ENCODE assay signal across 8 cellular contexts in the genomic region with DNA sequence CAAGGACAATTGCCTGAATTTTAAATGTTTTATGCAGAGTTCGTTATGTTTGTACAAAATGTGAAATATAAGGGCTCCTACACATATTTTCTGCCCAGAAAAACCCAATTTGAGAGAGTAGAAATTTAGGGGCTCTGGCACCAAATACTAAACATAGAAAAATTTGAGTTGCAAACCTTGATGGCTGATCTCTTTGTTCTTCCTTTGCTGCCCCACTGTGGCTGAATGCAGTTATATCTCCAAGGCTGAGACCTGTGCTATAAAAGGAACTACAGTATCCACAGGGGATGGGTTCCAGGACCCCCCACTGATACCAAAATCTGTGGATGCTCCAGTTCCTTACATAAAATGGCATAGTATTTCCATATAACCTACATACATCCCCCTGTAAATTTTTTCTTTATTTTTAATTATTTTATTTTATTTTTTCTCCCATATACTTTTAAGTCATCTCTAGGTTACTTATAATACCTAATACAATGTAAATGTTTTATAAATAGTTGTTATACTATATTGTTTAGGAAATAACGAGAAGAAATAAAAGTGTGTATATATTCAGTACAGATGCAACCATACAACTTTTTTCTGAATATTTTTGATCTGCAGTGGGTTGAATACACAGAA. TPM values are rescaled to one million over a fixed set of nuclear protein-coding genes. Genes with fewer than 3 reads are reported as not detected.
DNase-seq lines count a peak whose midpoint lies in the region; ATAC-seq and TF ChIP-seq lines count a peak whose summit lies in the region.

No MANE protein-coding gene starts in this region.

- H3K4me3 Mint-ChIP-seq in natural killer cell (no peak overlapping the region), nephron (no peak overlapping the region)
- H3K4me3 Mint-ChIP-seq in natural killer cell treated with Interleukin-12 subunit alpha and Interleukin-12 subunit beta and Interleukin-15 and Interleukin-18, amount 100 ng/mL, for 72 hours, result no peak overlapping the region

- H3K4me3 ChIP-seq in WI38 (ENCODE audit: low read depth, low read length), result no peak overlapping the region
- no peak overlapping the region for H3K4me3 ChIP-seq in esophagus muscularis mucosa

- H3K27ac ChIP-seq in esophagus muscularis mucosa (replicated peaks in 1 of 4), result no peak overlapping the region

- WGBS in esophagus muscularis mucosa, result 42% methylated on average over 2 of the region's 2 CpGs

- no peaks in the 10 kb centered on the region for H3K9me3 ChIP-seq in esophagus muscularis mucosa

- no peak for DNase-seq in natural killer cell
- DNase-seq in natural killer cell treated with Interleukin-12 subunit alpha and Interleukin-12 subunit beta and Interleukin-15 and Interleukin-18, amount 100 ng/mL, for 72 hours (ENCODE audit: low spot score), result no peak
- DNase-seq in NCI-H146 treated with DMSO at 0.1 percent for 48 hours (lab: John Stamatoyannopoulos, UW; ENCODE audit: unreplicated experiment), result peak; percentile 42
- DNase-seq in esophagus muscularis mucosa (ENCODE audit: extremely low spot score), result no peak

- no peaks in the 10 kb centered on the region for H3K4me1 ChIP-seq in esophagus muscularis mucosa

- no peak for TF ChIP-seq EP300 in esophagus muscularis mucosa (IDR thresholded peaks at IDR 0.05)

- no peaks in the 10 kb centered on the region for H3K27me3 ChIP-seq in esophagus muscularis mucosa

- intact Hi-C loops in natural killer cell (cut with micrococcal nuclease) (loop anchor here (1.0 kb wide), 2 partner anchors 321 to 496 kb away; no protein-coding TSS in a partner anchor), esophagus muscularis mucosa (cut with DNase I) (loop anchor here (5.0 kb wide), 2 partner anchors 162 to 322 kb away; no protein-coding TSS in a partner anchor)

- H3K27ac Mint-ChIP-seq in natural killer cell, result no peak overlapping the region
- H3K27ac Mint-ChIP-seq in natural killer cell treated with Interleukin-12 subunit alpha and Interleukin-12 subunit beta and Interleukin-15 and Interleukin-18, amount 100 ng/mL, for 72 hours, result no peak overlapping the region
- no peak overlapping the region for H3K27ac Mint-ChIP-seq in nephron

- peak in 2 of 3 donors; percentile 47 to 64 for ATAC-seq in natural killer cell
- ATAC-seq in natural killer cell treated with Interleukin-12 subunit alpha and Interleukin-12 subunit beta and Interleukin-15 and Interleukin-18, amount 100 ng/mL, for 72 hours, result no peak
- ATAC-seq in HG03342 (IDR thresholded peaks at IDR 0.05; ENCODE audit: unreplicated experiment), result no peak
- no peak for ATAC-seq in GM18861 (IDR thresholded peaks at IDR 0.05; ENCODE audit: unreplicated experiment)

- TF ChIP-seq CTCF in natural killer cell (IDR thresholded peaks at IDR 0.05) (peak; percentile 30), WI38 (IDR thresholded peaks at IDR 0.05; ENCODE audit: low read depth, low read length) (peak; percentile 59), esophagus muscularis mucosa (IDR thresholded peaks at IDR 0.05) (peak; percentile 40 to 56 (median 56)), nephron (IDR thresholded peaks at IDR 0.05; ENCODE audit: unreplicated experiment in 3 of 3) (peak; percentile 57 to 73 (median 72))

- H3K4me1 Mint-ChIP-seq in natural killer cell (no peaks in the 10 kb centered on the region), nephron (peaks cover 16% of the 10 kb centered on the region)
- no peaks in the 10 kb centered on the region for H3K4me1 Mint-ChIP-seq in natural killer cell treated with Interleukin-12 subunit alpha and Interleukin-12 subunit beta and Interleukin-15 and Interleukin-18, amount 100 ng/mL, for 72 hours (ENCODE audit: low read depth in 2 of 2)

- no peaks in the 10 kb centered on the region for H3K36me3 ChIP-seq in esophagus muscularis mucosa

- H3K36me3 Mint-ChIP-seq in natural killer cell, result no peaks in the 10 kb centered on the region
- H3K36me3 Mint-ChIP-seq in natural killer cell treated with Interleukin-12 subunit alpha and Interleukin-12 subunit beta and Interleukin-15 and Interleukin-18, amount 100 ng/mL, for 72 hours, result no peaks in the 10 kb centered on the region
- peaks cover 4% of the 10 kb centered on the region for H3K36me3 Mint-ChIP-seq in nephron (ENCODE audit: low read depth)

- H3K9me3 Mint-ChIP-seq in natural killer cell, result no peaks in the 10 kb centered on the region
- H3K9me3 Mint-ChIP-seq in natural killer cell treated with Interleukin-12 subunit alpha and Interleukin-12 subunit beta and Interleukin-15 and Interleukin-18, amount 100 ng/mL, for 72 hours, result no peaks in the 10 kb centered on the region
- no peaks in the 10 kb centered on the region for H3K9me3 Mint-ChIP-seq in nephron

- TF ChIP-seq POLR2A in esophagus muscularis mucosa (IDR thresholded peaks at IDR 0.05; ENCODE audit: low read depth), result no peak

- peaks cover 20 to 27% of the 10 kb centered on the region in 2 donors for H3K27me3 Mint-ChIP-seq in natural killer cell (ENCODE audit: low read depth in 2 of 2)
- peaks cover 27 to 31% of the 10 kb centered on the region in 2 donors for H3K27me3 Mint-ChIP-seq in natural killer cell treated with Interleukin-12 subunit alpha and Interleukin-12 subunit beta and Interleukin-15 and Interleukin-18, amount 100 ng/mL, for 72 hours
- H3K27me3 Mint-ChIP-seq in nephron (ENCODE audit: low read depth), result no peaks in the 10 kb centered on the region

RNA-seq across cellular contexts. Expression of a gene that starts 22.5 kb away (rescaled TPM):
- total RNA-seq in natural killer cell, result under 1 TPM in 1 of 3 donors, not detected in 2; 0.16 TPM
- total RNA-seq in natural killer cell treated with Interleukin-12 subunit alpha and Interleukin-12 subunit beta and Interleukin-15 and Interleukin-18, amount 100 ng/mL, for 72 hours, result not detected
- under 1 TPM in 2 of 4 donors, not detected in 2; 0.17 to 0.33 TPM for total RNA-seq in esophagus muscularis mucosa

RNA-seq across cellular contexts. Expression of a gene that starts 45.0 kb away (rescaled TPM):
- total RNA-seq in natural killer cell, result 10 to 100 TPM; 27.8 to 38.0 (median 31.5) TPM
- 100 to 1,000 TPM; 101 to 111 TPM for total RNA-seq in natural killer cell treated with Interleukin-12 subunit alpha and Interleukin-12 subunit beta and Interleukin-15 and Interleukin-18, amount 100 ng/mL, for 72 hours
- total RNA-seq in esophagus muscularis mucosa, result 100 to 1,000 TPM; 123 to 172 (median 152) TPM

RNA-seq across cellular contexts. Expression of a gene that starts 59.3 kb away (rescaled TPM):
- total RNA-seq in natural killer cell (1 to 10 TPM in 1 of 3 donors, under 1 TPM in 2; 0.75 to 1.4 (median 0.84) TPM), esophagus muscularis mucosa (under 1 TPM; 0.42 to 0.99 (median 0.63) TPM)
- under 1 TPM; 0.53 to 0.93 TPM for total RNA-seq in natural killer cell treated with Interleukin-12 subunit alpha and Interleukin-12 subunit beta and Interleukin-15 and Interleukin-18, amount 100 ng/mL, for 72 hours

Comparison
In these comparisons a context has a peak if more than half of its experiments do, and no peak if none do; other contexts are left out.
1. ATAC-seq: peak in natural killer cell (2 of 3); none in natural killer cell treated with Interleukin-12 subunit alpha and Interleukin-12 subunit beta and Interleukin-15 and Interleukin-18, amount 100 ng/mL, for 72 hours (0 of 2), HG03342 (single experiment) and GM18861 (single experiment).
2. Peak in every context shown above with its lines, with median percentiles within 50 percentile points of each other: CTCF ChIP-seq.